10 cellular contexts compared by ENCODE assay signal in genomic region chr2:12856934-12857660, GRCh38.
A peak's percentile ranks its signal among the peaks of the same experiment; 100 is the strongest.
DNase-seq lines count a peak whose midpoint lies in the region; ATAC-seq and TF ChIP-seq lines count a peak whose summit lies in the region.
"Had no signal": no experiment of that assay in that cellular context is flagged by ENCODE, and none has a peak within 500 bp of the region (broad histone marks: within the 10 kb centered on the region; RNA-seq: fewer than 3 reads in every experiment).

No MANE protein-coding gene starts in this region.

- peaks cover 7% of the 10 kb centered on the region for H3K9me3 Mint-ChIP-seq in activated T-cell treated with anti-CD3 and anti-CD28 coated beads, Interleukin-2, amount 50 U/mL, for 4 hours
- no peaks in the 10 kb centered on the region for H3K9me3 Mint-ChIP-seq in stimulated activated memory B cell treated with anti-CD40 and anti-IgM and Interleukin-4, amounts not matched to agents 10 μg/mL and 1 μg/mL and 100 μg/mL, for 72 hours

- no peak for DNase-seq in activated T-cell treated with anti-CD3 and anti-CD28 coated beads, Interleukin-2, amount 50 U/mL, for 4 hours
- DNase-seq in activated T-cell treated with anti-CD3 and anti-CD28 coated beads, Interleukin-2, amount 50 U/mL, for 48 hours: no peak
- DNase-seq in SIG-M5 (lab: John Stamatoyannopoulos, UW) (peak; percentile 55), choroid plexus epithelial cell (ENCODE audit: low read depth) (peak; percentile 88), DMS153 (lab: John Stamatoyannopoulos, UW) (no peak), DMS53 (lab: John Stamatoyannopoulos, UW) (no peak), mucosa of gallbladder (ENCODE audit: low spot score) (no peak)
- DNase-seq: gastrocnemius medialis, SHP77 treated with DMSO at 0.1 percent for 48 hours had no signal

- H3K36me3 Mint-ChIP-seq in activated T-cell treated with anti-CD3 and anti-CD28 coated beads, Interleukin-2, amount 50 U/mL, for 4 hours (ENCODE audit: insufficient read depth): no peaks in the 10 kb centered on the region
- no peaks in the 10 kb centered on the region for H3K36me3 Mint-ChIP-seq in stimulated activated memory B cell treated with anti-CD40 and anti-IgM and Interleukin-4, amounts not matched to agents 10 μg/mL and 1 μg/mL and 100 μg/mL, for 72 hours

- no peak for TF ChIP-seq CTCF in choroid plexus epithelial cell (conservative IDR thresholded peaks at IDR 0.05; ENCODE audit: low read depth, low read length)

- no peaks in the 10 kb centered on the region for H3K27me3 Mint-ChIP-seq in activated T-cell treated with anti-CD3 and anti-CD28 coated beads, Interleukin-2, amount 50 U/mL, for 4 hours (ENCODE audit: low read depth)
- H3K27me3 Mint-ChIP-seq in stimulated activated memory B cell treated with anti-CD40 and anti-IgM and Interleukin-4, amounts not matched to agents 10 μg/mL and 1 μg/mL and 100 μg/mL, for 72 hours: no peaks in the 10 kb centered on the region

- H3K4me1 Mint-ChIP-seq in activated T-cell treated with anti-CD3 and anti-CD28 coated beads, Interleukin-2, amount 50 U/mL, for 4 hours (ENCODE audit: low read depth): peaks cover 19% of the 10 kb centered on the region
- peaks cover 11% of the 10 kb centered on the region for H3K4me1 Mint-ChIP-seq in stimulated activated memory B cell treated with anti-CD40 and anti-IgM and Interleukin-4, amounts not matched to agents 10 μg/mL and 1 μg/mL and 100 μg/mL, for 72 hours

- no peak overlapping the region for H3K4me3 Mint-ChIP-seq in activated T-cell treated with anti-CD3 and anti-CD28 coated beads, Interleukin-2, amount 50 U/mL, for 4 hours
- H3K4me3 Mint-ChIP-seq in stimulated activated memory B cell treated with anti-CD40 and anti-IgM and Interleukin-4, amounts not matched to agents 10 μg/mL and 1 μg/mL and 100 μg/mL, for 72 hours: no peak overlapping the region

- ATAC-seq in activated T-cell treated with anti-CD3 and anti-CD28 coated beads, Interleukin-2, amount 50 U/mL, for 4 hours: peak; percentile 71 to 72
- peak; percentile 86 for ATAC-seq in stimulated activated memory B cell treated with anti-CD40 and anti-IgM and Interleukin-4, amounts not matched to agents 10 μg/mL and 1 μg/mL and 100 μg/mL, for 72 hours
- ATAC-seq: gastrocnemius medialis had no signal

- no peak overlapping the region for H3K27ac Mint-ChIP-seq in stimulated activated memory B cell treated with anti-CD40 and anti-IgM and Interleukin-4, amounts not matched to agents 10 μg/mL and 1 μg/mL and 100 μg/mL, for 72 hours

- H3K4me3 ChIP-seq in choroid plexus epithelial cell (ENCODE audit: low read depth, low read length): no peak overlapping the region
- H3K4me3 ChIP-seq: gastrocnemius medialis had no signal

Comparison
In these comparisons a context has a peak if more than half of its experiments do, and no peak if none do; other contexts are left out.
1. DNase-seq: peak in SIG-M5 (single experiment) and choroid plexus epithelial cell (single experiment); none in activated T-cell treated with anti-CD3 and anti-CD28 coated beads, Interleukin-2, amount 50 U/mL, for 4 hours (single experiment), activated T-cell treated with anti-CD3 and anti-CD28 coated beads, Interleukin-2, amount 50 U/mL, for 48 hours (0 of 2), DMS153 (single experiment), DMS53 (single experiment) and mucosa of gallbladder (single experiment).